ENCODE assay signal across 8 cellular contexts in genomic region chr6:111642463-111643158, GRCh38. TPM values are rescaled to one million over a fixed set of nuclear protein-coding genes. Genes with fewer than 3 reads are reported as not detected.
DNase-seq lines count a peak whose midpoint lies in the region; ATAC-seq, FAIRE-seq and TF ChIP-seq lines count a peak whose summit lies in the region.

No MANE protein-coding gene starts in this region.

- POLR2A ChIA-PET in HepG2 (lab: Yijun Ruan, JAX) = interaction anchor here (0.6 to 1.0 kb wide), 5 partner anchors 68 to 827 kb away, joined by 3 to 7 read pairs (median 3); partner anchors contain the start of gene CDK19

- peak; percentile 71 for ATAC-seq in HG03432 (IDR thresholded peaks at IDR 0.05; ENCODE audit: unreplicated experiment)
- ATAC-seq in HepG2 = peak; percentile 89
- ATAC-seq in HG03378 (IDR thresholded peaks at IDR 0.05; ENCODE audit: unreplicated experiment) = no peak

- peak; percentile 89 for TF ChIP-seq RAD21 in HepG2 (CRISPR knock-in tag; IDR thresholded peaks at IDR 0.05)

- TF ChIP-seq CTCF in 22Rv1 (IDR thresholded peaks at IDR 0.05) (peak; percentile 77), chondrocyte (IDR thresholded peaks at IDR 0.05) (peak; percentile 85), HepG2 (CRISPR knock-in tag; IDR thresholded peaks at IDR 0.05) (peak; percentile 95), tibial nerve (IDR thresholded peaks at IDR 0.05) (peak; percentile 29 to 65 (median 55))

- WGBS in HepG2 (ENCODE audit: low lambda C conversion rate) = 11% methylated on average over 6 of the region's 7 CpGs
- 21 to 35% methylated on average over 7 of the region's 7 CpGs for WGBS in tibial nerve, 2 donors

- H4K20me1 ChIP-seq in HepG2 (ENCODE audit: insufficient read depth, low read length) = no peaks in the 10 kb centered on the region

- H3K27me3 Mint-ChIP-seq in chondrocyte (ENCODE audit: low read depth) = no peaks in the 10 kb centered on the region

- peak overlapping the region; percentile 67 for H3K4me2 ChIP-seq in HepG2 (ENCODE audit: low read depth, low read length)

- BruUV-seq in HepG2 (replicated peaks; lab: Mats Ljungman, UMichigan) = no TSS peak

- H3K27ac Mint-ChIP-seq in chondrocyte (ENCODE audit: unreplicated experiment) = no peak overlapping the region

- H3K9ac ChIP-seq in HepG2 (ENCODE audit: insufficient read depth, low read depth, low read length) = no peak overlapping the region

- peak; percentile 67 for FAIRE-seq in HepG2 (lab: Jason Lieb, UNC)

- 0 out of 6 replicates have a peak overlapping the region, but pooled peaks of 1 of the 3 experiments have one; percentile 4 for H3K4me3 ChIP-seq in HepG2 (replicated peaks in 1 of 3; ENCODE audit: insufficient read depth in 1 of 3, low read depth in 2 of 3, low read length in 3 of 3)
- H3K4me3 ChIP-seq in tibial nerve = no peak overlapping the region

- TF ChIP-seq EP300 in HepG2 (IDR thresholded peaks at IDR 0.05; ENCODE audit: low read depth in 2 of 2, low read length in 2 of 2) (no peak), HepG2 (CRISPR knock-in tag; IDR thresholded peaks at IDR 0.05; ENCODE audit: borderline replicate concordance) (no peak), tibial nerve (IDR thresholded peaks at IDR 0.05) (peak in 1 of 2 donors; percentile 19)

- peak; percentile 64 for DNase-seq in GF-D8 (lab: John Stamatoyannopoulos, UW)
- DNase-seq in RPMI7951 (ENCODE audit: low read depth) = peak; percentile 78
- DNase-seq in chondrocyte (ENCODE audit: low spot score) = no peak
- peak; percentile 80 for DNase-seq in HepG2 (ENCODE audit: low spot score)
- peak in 1 of 2 donors; percentile 55 for DNase-seq in tibial nerve (ENCODE audit: low spot score in 2 of 2)

- no peaks in the 10 kb centered on the region for H3K36me3 ChIP-seq in HepG2 (replicated peaks in 1 of 2; ENCODE audit: control insufficient read depth in 1 of 2, insufficient read depth in 2 of 2, low read length in 2 of 2)
- H3K36me3 ChIP-seq in tibial nerve = peaks cover 0 to 11% (median 0%) of the 10 kb centered on the region in 3 donors

- peaks cover 1% of the 10 kb centered on the region for H3K36me3 Mint-ChIP-seq in chondrocyte (ENCODE audit: low read depth)

- CTCF ChIA-PET in HepG2 (lab: Yijun Ruan, JAX; ENCODE audit: low intra/inter-chr PET ratio, low total read pairs) = interaction anchor here (1.0 to 1.3 kb wide), 2 partner anchors 281 to 383 kb away, joined by 4 to 10 read pairs; a partner anchor contains a TSS

- H3K27ac ChIP-seq in 22Rv1 (no peak overlapping the region), HepG2 (ENCODE audit: extremely low read length, insufficient read depth, low read length) (no peak overlapping the region), tibial nerve (no peak overlapping the region)

- H3K27me3 ChIP-seq in HepG2 (ENCODE audit: control insufficient read depth in 1 of 2, insufficient read depth in 2 of 2, low read length in 2 of 2) (no peaks in the 10 kb centered on the region), tibial nerve (no peaks in the 10 kb centered on the region)

- H3K9me3 ChIP-seq in HepG2 (ENCODE audit: low read length) (no peaks in the 10 kb centered on the region), tibial nerve (no peaks in the 10 kb centered on the region)

- TF ChIP-seq POLR2A in HepG2 (IDR thresholded peaks at IDR 0.05; ENCODE audit: insufficient read depth in 1 of 2, low read depth in 2 of 2, low read length in 2 of 2) = no peak
- TF ChIP-seq POLR2A in tibial nerve (IDR thresholded peaks at IDR 0.05) = no peak

- peaks cover 7% of the 10 kb centered on the region for H3K4me1 Mint-ChIP-seq in chondrocyte (ENCODE audit: low read depth)

- H3K4me3 Mint-ChIP-seq in chondrocyte (ENCODE audit: unreplicated experiment) = no peak overlapping the region

- H3K79me2 ChIP-seq in HepG2 (ENCODE audit: insufficient read depth, low read length) = no peaks in the 10 kb centered on the region

- in situ Hi-C loops in HepG2 (cut with HindIII; ENCODE audit: extremely low pct_ligation_motif_present, low pct_unique_long_range_greater_than_20kb) = loop anchor here (25.0 kb wide), 2 partner anchors 280 to 580 kb away; no protein-coding TSS in a partner anchor

- H2AFZ ChIP-seq in HepG2 (ENCODE audit: low read length) = peak overlapping the region; percentile 18

- no peaks in the 10 kb centered on the region for H3K9me3 Mint-ChIP-seq in chondrocyte (ENCODE audit: low read depth)

- intact Hi-C loops in HepG2 (cut with micrococcal nuclease; ENCODE audit: unreplicated experiment) = loop anchor here (1.0 to 5.0 kb wide), 5 partner anchors 35 to 383 kb away; partner anchors contain the start of gene TRAF3IP2

- peaks cover 20% of the 10 kb centered on the region for H3K4me1 ChIP-seq in HepG2 (ENCODE audit: insufficient read depth, low read length)
- peaks cover 0 to 9% (median 0%) of the 10 kb centered on the region in 4 donors for H3K4me1 ChIP-seq in tibial nerve

TF ChIP-seq in HepG2, 621 proteins besides CTCF, POLR2A, EP300 and RAD21 (continues in another document):
- TF ChIP-seq UBTF (CRISPR knock-in tag; IDR thresholded peaks at IDR 0.05) = 0 out of 2 replicates have a peak, but pooled peaks have one; percentile 32
- TF ChIP-seq NR2F1 (CRISPR knock-in tag; IDR thresholded peaks at IDR 0.05) = peak in 1 of 2 experiments; percentile 57; a peak in 1 of 4 replicates
- no peak; the same call in 1 of the 2 replicates for TF ChIP-seq ZNF281 (CRISPR knock-in tag; IDR thresholded peaks at IDR 0.05; ENCODE audit: borderline replicate concordance)
- no peak for TF ChIP-seq ZBTB1 (CRISPR knock-in tag; IDR thresholded peaks at IDR 0.05; ENCODE audit: borderline replicate concordance)

RNA-seq across cellular contexts. Expression of gene TRAF3IP2, which starts 36.9 kb away (rescaled TPM):
- total RNA-seq in RPMI7951 (2014; rRNA removed; shearing (Covaris generic)) = 21.7 and 25.2 TPM in 2 replicates
- total RNA-seq in chondrocyte = 29.3 to 51.5 TPM (median 29.9 TPM) in 3 replicates
- 7.2 and 8.1 TPM in 2 replicates for total RNA-seq in HepG2 (2016; rRNA removed; fragmentation: Illumina TruSeq; extraction: Trizol)
- total RNA-seq in HepG2 (2016; cell fraction: cytosol; rRNA removed; fragmentation: Illumina TruSeq; extraction: Trizol; ENCODE audit: low read depth) = 3.0 and 3.4 TPM in 2 replicates
- 6.7 and 7.7 TPM in 2 replicates for total RNA-seq in HepG2 (2016; cell fraction: insoluble cytoplasmic fraction; rRNA removed; fragmentation: Illumina TruSeq; extraction: Trizol)
- total RNA-seq in HepG2 (2016; cell fraction: membrane; rRNA removed; fragmentation: Illumina TruSeq; extraction: Trizol) = 8.2 and 8.7 TPM in 2 replicates
- 4.9 and 7.7 TPM in 2 replicates for total RNA-seq in HepG2 (2016; cell fraction: nucleus; rRNA removed; fragmentation: Illumina TruSeq; extraction: Trizol)
- polyA plus RNA-seq in HepG2 (2011; rRNA removed) = 6.7 and 9.0 TPM in 2 replicates
- polyA plus RNA-seq in HepG2 (2011; cell fraction: cytosol; rRNA removed) = 6.2 and 8.5 TPM in 2 replicates
- polyA plus RNA-seq in HepG2 (2011; cell fraction: nucleus; rRNA removed) = 3.9 and 4.2 TPM in 2 replicates
- 7.5 and 14.6 TPM in 2 replicates for polyA plus RNA-seq in HepG2 (2012)
- 2.9 and 3.1 TPM in 2 replicates for polyA plus RNA-seq in HepG2 (2016; cell fraction: cytosol; fragmentation: Illumina TruSeq; extraction: Trizol; ENCODE audit: low read depth)
- polyA plus RNA-seq in HepG2 (2016; cell fraction: insoluble cytoplasmic fraction; fragmentation: Illumina TruSeq; extraction: Trizol; ENCODE audit: low read depth) = 7.0 and 10.0 TPM in 2 replicates
- polyA plus RNA-seq in HepG2 (2016; cell fraction: membrane; fragmentation: Illumina TruSeq; extraction: Trizol; ENCODE audit: low read depth) = 5.9 and 7.5 TPM in 2 replicates
- polyA plus RNA-seq in HepG2 (2016; cell fraction: nucleus; fragmentation: Illumina TruSeq; extraction: Trizol; ENCODE audit: insufficient read depth, low read depth) = 4.2 and 6.1 TPM in 2 replicates
- polyA minus RNA-seq in HepG2 (2011; rRNA and poly(A)+ RNA removed; ENCODE audit: low replicate concordance) = 22.7 and 33.3 TPM in 2 replicates
- 5.7 and 6.9 TPM in 2 replicates for polyA minus RNA-seq in HepG2 (2011; cell fraction: cytosol; rRNA and poly(A)+ RNA removed)
- 5.8 TPM in 2 replicates for polyA minus RNA-seq in HepG2 (2011; cell fraction: nucleus; rRNA and poly(A)+ RNA removed)
- total RNA-seq in tibial nerve = 10 to 100 TPM; 17.2 to 30.6 (median 19.7) TPM
